8 cellular contexts compared by ENCODE assay signal in genomic region chr5:90434116-90434714, GRCh38. TPM values are rescaled to one million over a fixed set of nuclear protein-coding genes. Genes with fewer than 3 reads are reported as not detected.
A peak's percentile ranks its signal among the peaks of the same experiment; 100 is the strongest.
DNase-seq lines count a peak whose midpoint lies in the region; ATAC-seq and TF ChIP-seq lines count a peak whose summit lies in the region.

No MANE protein-coding gene starts in this region.

- H3K9me3 Mint-ChIP-seq in CD4-positive, alpha-beta memory T cell, result no peaks in the 10 kb centered on the region
- H3K9me3 Mint-ChIP-seq in endodermal cell (no peaks in the 10 kb centered on the region), neural progenitor cell (no peaks in the 10 kb centered on the region)

- H3K9ac ChIP-seq in endodermal cell (ENCODE audit: extremely low read depth, low read length, poor library complexity, severe bottlenecking) (no peak overlapping the region), neural progenitor cell (no peak overlapping the region)

- H3K27ac Mint-ChIP-seq in CD4-positive, alpha-beta memory T cell, result no peak overlapping the region
- H3K27ac Mint-ChIP-seq in endodermal cell (no peak overlapping the region), neural progenitor cell (no peak overlapping the region)

- H4K20me1 ChIP-seq in neural progenitor cell (ENCODE audit: low read depth), result no peaks in the 10 kb centered on the region

- H3K4me3 Mint-ChIP-seq in CD4-positive, alpha-beta memory T cell, result no peak overlapping the region
- H3K4me3 Mint-ChIP-seq in endodermal cell (no peak overlapping the region), neural progenitor cell (no peak overlapping the region)

- peaks cover 7% of the 10 kb centered on the region in 2 donors for H3K27me3 Mint-ChIP-seq in CD4-positive, alpha-beta memory T cell
- H3K27me3 Mint-ChIP-seq in endodermal cell (ENCODE audit: insufficient read depth) (peaks cover 3% of the 10 kb centered on the region), neural progenitor cell (ENCODE audit: insufficient read depth, low read depth) (peaks cover 3% of the 10 kb centered on the region)

- H3K36me3 ChIP-seq in CD4-positive, alpha-beta memory T cell (ENCODE audit: insufficient read depth, low read length), result no peaks in the 10 kb centered on the region
- no peaks in the 10 kb centered on the region for H3K36me3 ChIP-seq in endodermal cell (ENCODE audit: control insufficient read depth, insufficient read depth, low read length)
- no peaks in the 10 kb centered on the region for H3K36me3 ChIP-seq in neural progenitor cell

- peaks cover 3% of the 10 kb centered on the region for H3F3A ChIP-seq in neural progenitor cell (ENCODE audit: low read depth)

- H3K27me3 ChIP-seq in CD4-positive, alpha-beta memory T cell (ENCODE audit: insufficient read depth, low read length), result no peaks in the 10 kb centered on the region
- H3K27me3 ChIP-seq in endodermal cell (ENCODE audit: control insufficient read depth, insufficient read depth, low read length, poor library complexity, severe bottlenecking), result no peaks in the 10 kb centered on the region
- H3K27me3 ChIP-seq in neural progenitor cell, result no peaks in the 10 kb centered on the region

- no peaks in the 10 kb centered on the region for H3K36me3 Mint-ChIP-seq in CD4-positive, alpha-beta memory T cell
- H3K36me3 Mint-ChIP-seq in endodermal cell (ENCODE audit: low read depth) (no peaks in the 10 kb centered on the region), neural progenitor cell (no peaks in the 10 kb centered on the region)

- no peaks in the 10 kb centered on the region for H3K4me1 ChIP-seq in CD4-positive, alpha-beta memory T cell (ENCODE audit: insufficient read depth, low read length)
- H3K4me1 ChIP-seq in endodermal cell (ENCODE audit: control insufficient read depth, insufficient read depth, low read length), result no peaks in the 10 kb centered on the region
- H3K4me1 ChIP-seq in neural progenitor cell, result no peaks in the 10 kb centered on the region

- H2AFZ ChIP-seq in neural progenitor cell (replicated peaks), result peak overlapping the region; percentile 87

- intact Hi-C loops in CD4-positive, alpha-beta memory T cell (cut with micrococcal nuclease), result loop anchor here (1.0 kb wide), 2 partner anchors 1701 to 1705 kb away; no protein-coding TSS in a partner anchor

- H3K27ac ChIP-seq in CD4-positive, alpha-beta memory T cell (ENCODE audit: low read depth, low read length), result no peak overlapping the region
- H3K27ac ChIP-seq in endodermal cell (ENCODE audit: low read depth, low read length) (no peak overlapping the region), neural progenitor cell (no peak overlapping the region)

- no peaks in the 10 kb centered on the region for H3K4me1 Mint-ChIP-seq in CD4-positive, alpha-beta memory T cell
- H3K4me1 Mint-ChIP-seq in endodermal cell, result no peaks in the 10 kb centered on the region
- H3K4me1 Mint-ChIP-seq in neural progenitor cell, result no peaks in the 10 kb centered on the region

- 71% methylated on average over 4 of the region's 5 CpGs; no CpG with 5 or more reads in 1 of the 2 experiments for WGBS in endodermal cell (ENCODE audit: insufficient coverage in 1 of 2, insufficient read length in 1 of 2), 2 experiments

- CTCF ChIA-PET in CD4-positive, alpha-beta memory T cell (lab: Charles Lee; ENCODE audit: partially characterized antibody), result interaction anchor here (1.1 to 2.1 kb wide), 5 partner anchors 23 to 1706 kb away, joined by 3 to 10 read pairs (median 5); partner anchors contain the start of gene LYSMD3

- no peak overlapping the region for H3K4me3 ChIP-seq in CD4-positive, alpha-beta memory T cell (ENCODE audit: low read length in 2 of 2)
- no peak overlapping the region for H3K4me3 ChIP-seq in endodermal cell (ENCODE audit: low read length)
- no peak overlapping the region for H3K4me3 ChIP-seq in neural progenitor cell

- peak; percentile 56 for ATAC-seq in GM19328 (IDR thresholded peaks at IDR 0.05; ENCODE audit: unreplicated experiment)

- no peaks in the 10 kb centered on the region for H3K9me3 ChIP-seq in CD4-positive, alpha-beta memory T cell (ENCODE audit: control insufficient read depth in 1 of 2, low read length in 2 of 2)
- H3K9me3 ChIP-seq in endodermal cell (ENCODE audit: control insufficient read depth, low read length) (no peaks in the 10 kb centered on the region), neural progenitor cell (ENCODE audit: low read depth) (no peaks in the 10 kb centered on the region)

- TF ChIP-seq CTCF in endodermal cell (conservative IDR thresholded peaks at IDR 0.05) (peak; percentile 91), neural progenitor cell (IDR thresholded peaks at IDR 0.05) (peak; percentile 86)

- H3K4me2 ChIP-seq in neural progenitor cell, result no peak overlapping the region

- POLR2A ChIA-PET in CD4-positive, alpha-beta memory T cell (lab: Charles Lee; ENCODE audit: partially characterized antibody), result interaction anchor here (1.1 kb wide), 1 partner anchor 24 kb away, joined by 7 read pairs; the partner anchor contains the start of gene CETN3

- peak in 4 of 5 donors; percentile 19 to 26 (median 22) for DNase-seq in CD4-positive, alpha-beta memory T cell
- peak; percentile 35 for DNase-seq in M059J (ENCODE audit: low read depth)
- peak; percentile 10 for DNase-seq in activated CD4-positive, CD25-positive, alpha-beta regulatory T cell treated with anti-CD3 and anti-CD28 coated beads, Interleukin-2, amount 50 U/mL, for 16 hours (ENCODE audit: low read depth, low spot score)
- peak; percentile 89 for DNase-seq in endodermal cell
- DNase-seq in neural progenitor cell (ENCODE audit: low spot score), result peak; percentile 70
- DNase-seq in GOT3 (lab: John Stamatoyannopoulos, UW), result no peak
- DNase-seq in OCI-M2 (lab: John Stamatoyannopoulos, UW; ENCODE audit: unreplicated experiment), result no peak

- H3K79me2 ChIP-seq in neural progenitor cell (ENCODE audit: low read depth), result no peaks in the 10 kb centered on the region

RNA-seq across cellular contexts. Expression of gene CETN3, which starts 24.7 kb away (rescaled TPM):
- 10 to 100 TPM; 15.9 to 22.1 TPM for total RNA-seq in CD4-positive, alpha-beta memory T cell
- polyA plus RNA-seq in CD4-positive, alpha-beta memory T cell, result 10 to 100 TPM; 13.4 to 20.8 TPM
- total RNA-seq in M059J (2014; rRNA removed; shearing (Covaris generic)), result 17.7 and 33.2 TPM in 2 replicates
- total RNA-seq in endodermal cell (10 to 100 TPM; 50.7 to 65.1 TPM), neural progenitor cell (ENCODE audit: low replicate concordance) (73.2 and 172 TPM in 2 replicates)
- 59.4 TPM for polyA plus RNA-seq in endodermal cell (2013, experiment 1 of 2)
- polyA plus RNA-seq in endodermal cell (2013, experiment 2 of 2), result 61.6 TPM

RNA-seq across cellular contexts. Expression of gene MBLAC2, which starts 40.4 kb away (rescaled TPM):
- 10 to 100 TPM; 14.7 to 16.1 TPM for total RNA-seq in CD4-positive, alpha-beta memory T cell
- polyA plus RNA-seq in CD4-positive, alpha-beta memory T cell, result 1 to 10 TPM; 1.9 to 4.9 TPM
- 2.5 and 2.6 TPM in 2 replicates for total RNA-seq in M059J (2014; rRNA removed; shearing (Covaris generic))
- total RNA-seq in endodermal cell (1 to 10 TPM; 3.5 to 5.0 TPM), neural progenitor cell (ENCODE audit: low replicate concordance) (5.1 and 5.7 TPM in 2 replicates)
- 4.5 TPM for polyA plus RNA-seq in endodermal cell (2013, experiment 1 of 2)
- 4.4 TPM for polyA plus RNA-seq in endodermal cell (2013, experiment 2 of 2)

RNA-seq across cellular contexts. Expression of gene POLR3G, which starts 40.4 kb away (rescaled TPM):
- 1 to 10 TPM; 1.2 to 1.5 TPM for total RNA-seq in CD4-positive, alpha-beta memory T cell
- 1 to 10 TPM; 1.4 to 2.2 TPM for polyA plus RNA-seq in CD4-positive, alpha-beta memory T cell
- total RNA-seq in M059J (2014; rRNA removed; shearing (Covaris generic)), result 7.6 and 11.5 TPM in 2 replicates
- 10 to 100 TPM in 1 of 2 donors, 1 to 10 TPM in 1; 6.3 to 16.4 TPM for total RNA-seq in endodermal cell
- polyA plus RNA-seq in endodermal cell (2013, experiment 1 of 2), result 9.6 TPM
- polyA plus RNA-seq in endodermal cell (2013, experiment 2 of 2), result 7.3 TPM
- total RNA-seq in neural progenitor cell (ENCODE audit: low replicate concordance), result 4.4 and 8.4 TPM in 2 replicates

Comparison
In these comparisons a context has a peak if more than half of its experiments do, and no peak if none do; other contexts are left out.
1. DNase-seq: peak in CD4-positive, alpha-beta memory T cell (4 of 5), M059J (single experiment), activated CD4-positive, CD25-positive, alpha-beta regulatory T cell treated with anti-CD3 and anti-CD28 coated beads, Interleukin-2, amount 50 U/mL, for 16 hours (single experiment), endodermal cell (single experiment) and neural progenitor cell (single experiment); none in GOT3 (single experiment) and OCI-M2 (single experiment).